Comparison of ENCODE assay signal across 9 cellular contexts in the genomic region with DNA sequence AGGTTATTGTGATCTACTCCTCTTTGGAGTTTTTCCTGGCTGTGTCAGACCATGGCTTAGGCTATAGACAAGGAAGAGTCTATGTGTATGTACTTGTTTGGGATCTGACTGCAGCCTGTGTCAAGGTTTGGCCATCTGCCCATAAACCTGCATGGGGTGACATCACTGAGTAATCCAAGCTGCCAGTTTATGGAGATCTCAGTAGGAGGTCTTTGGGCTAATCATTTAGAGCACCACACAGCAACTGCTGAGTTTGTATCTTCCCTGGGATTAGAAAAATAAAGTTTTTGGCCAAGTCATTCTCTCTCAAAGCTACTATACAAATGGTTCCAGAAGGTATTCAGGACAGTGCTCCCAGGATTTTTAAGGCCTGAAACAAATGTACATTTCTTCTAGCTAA.
DNase-seq lines count a peak whose midpoint lies in the region; ATAC-seq and TF ChIP-seq lines count a peak whose summit lies in the region.
"Had no signal": no experiment of that assay in that cellular context is flagged by ENCODE, and none has a peak within 500 bp of the region (broad histone marks: within the 10 kb centered on the region; RNA-seq: fewer than 3 reads in every experiment).

No MANE protein-coding gene starts in this region.

- H3K27me3 ChIP-seq in vagina: no peaks in the 10 kb centered on the region

- no peaks in the 10 kb centered on the region for H3K36me3 ChIP-seq in vagina

- DNase-seq in NCI-H524 treated with DMSO at 0.1 percent for 48 hours (lab: John Stamatoyannopoulos, UW): peak; percentile 75
- peak; percentile 98 for DNase-seq in epithelial cell of esophagus (ENCODE audit: low read depth)
- peak; percentile 55 for DNase-seq in stromal cell of bone marrow (ENCODE audit: low read depth)
- no peak for DNase-seq in vagina (ENCODE audit: extremely low spot score in 2 of 2)
- DNase-seq: midbrain, MV-4-11 had no signal

- no peak overlapping the region for H3K27ac ChIP-seq in vagina

- intact Hi-C loops in vagina (cut with DNase I): no loop called here

- no peaks in the 10 kb centered on the region for H3K9me3 ChIP-seq in vagina

- TF ChIP-seq POLR2A in vagina (IDR thresholded peaks at IDR 0.05): no peak

- ATAC-seq in HG02885 (IDR thresholded peaks at IDR 0.05; ENCODE audit: poor library complexity, unreplicated experiment) (peak; percentile 15), GM18867 (IDR thresholded peaks at IDR 0.05; ENCODE audit: unreplicated experiment) (no peak), HG03135 (IDR thresholded peaks at IDR 0.05; ENCODE audit: unreplicated experiment) (no peak)

- H3K4me3 ChIP-seq in epithelial cell of esophagus (ENCODE audit: low read length) (no peak overlapping the region), vagina (no peak overlapping the region)

- no peak for TF ChIP-seq CTCF in epithelial cell of esophagus (IDR thresholded peaks at IDR 0.05; ENCODE audit: insufficient read depth, low read depth, low read length, missing control alignments)
- no peak for TF ChIP-seq CTCF in vagina (IDR thresholded peaks at IDR 0.05)

- H3K4me1 ChIP-seq in vagina: peaks cover 7% of the 10 kb centered on the region

Comparison
In these comparisons a context has a peak if more than half of its experiments do, and no peak if none do; other contexts are left out.
1. DNase-seq: peak in NCI-H524 treated with DMSO at 0.1 percent for 48 hours (single experiment), epithelial cell of esophagus (single experiment) and stromal cell of bone marrow (single experiment); none in vagina (0 of 2).